Comparison of ENCODE assay signal across 17 cellular contexts in genomic region chr2:88188741-88189140, GRCh38. TPM values are rescaled to one million over a fixed set of nuclear protein-coding genes. Genes with fewer than 3 reads are reported as not detected.
DNase-seq lines count a peak whose midpoint lies in the region; ATAC-seq and TF ChIP-seq lines count a peak whose summit lies in the region.
"Had no signal": no experiment of that assay in that cellular context is flagged by ENCODE, and none has a peak within 500 bp of the region (broad histone marks: within the 10 kb centered on the region; RNA-seq: fewer than 3 reads in every experiment).

No MANE protein-coding gene starts in this region.

- H3K9me2 ChIP-seq in HCT116 (ENCODE audit: insufficient read depth), result no peaks in the 10 kb centered on the region

- no peak overlapping the region for H2AFZ ChIP-seq in HCT116 (ENCODE audit: low read depth, low read length, poor library complexity, severe bottlenecking)

- H3K4me3 ChIP-seq in HCT116 (replicated peaks in 1 of 2; ENCODE audit: low read depth in 1 of 2, low read length in 2 of 2) (no peak overlapping the region), foreskin fibroblast (ENCODE audit: low read depth in 1 of 2, low read length in 2 of 2) (no peak overlapping the region)
- H3K4me3 ChIP-seq: BLaER1, Peyer's patch, stomach had no signal

- POLR2A ChIA-PET in HCT116 (lab: Charles Lee), result no interaction called here

- DNase-seq in AG20443 (ENCODE audit: low spot score) (peak; percentile 41), HCT116 (ENCODE audit: low read depth, low spot score) (no peak), astrocyte of the hippocampus (ENCODE audit: low read depth, low spot score) (peak; percentile 12), foreskin fibroblast (peak; percentile 11 to 47), COLO829 (ENCODE audit: low spot score) (no peak), DMS153 treated with DMSO at 0.1 percent for 48 hours (lab: John Stamatoyannopoulos, UW; ENCODE audit: unreplicated experiment) (no peak)
- no peak for DNase-seq in activated CD4-positive, CD25-positive, alpha-beta regulatory T cell treated with anti-CD3 and anti-CD28 coated beads, Interleukin-2, amount 50 U/mL, for 72 hours
- DNase-seq: activated CD4-positive, alpha-beta T cell treated with anti-CD3 and anti-CD28 coated beads, Interleukin-2, amount 50 U/mL, for 1 hour; activated naive CD4-positive, alpha-beta T cell treated with anti-CD3 and anti-CD28 coated beads, Interleukin-2, amount 50 U/mL, for 16 hours; left cardiac atrium; midbrain; NCI-H1694 treated with DMSO at 0.1 percent for 48 hours; NCI-H226; Peyer's patch; stimulated activated CD4-positive, alpha-beta T cell treated with anti-CD3 and anti-CD28 coated beads, Interleukin-2, amount 100 ng/mL, for 24 hours; stomach had no signal

- TF ChIP-seq POLR2A in HCT116 (IDR thresholded peaks at IDR 0.05; ENCODE audit: borderline replicate concordance, extremely low read depth, insufficient read depth, insufficient read length), result no peak

- TF ChIP-seq RAD21 in HCT116 (IDR thresholded peaks at IDR 0.05; ENCODE audit: low read depth), result no peak

- RAD21 ChIA-PET in HCT116 (lab: Charles Lee; ENCODE audit: low non-redundant PET in 1 of 2, low total read pairs in 2 of 2, uncharacterized antibody in 2 of 2, unreplicated experiment in 2 of 2), result no interaction called here

- no peaks in the 10 kb centered on the region for H3K36me3 ChIP-seq in HCT116 (ENCODE audit: control insufficient read depth in 1 of 2, insufficient read depth in 2 of 2, low read length in 2 of 2)
- H3K36me3 ChIP-seq: BLaER1 had no signal

- no TSS peak for BruUV-seq in HCT116 (replicated peaks; lab: Mats Ljungman, UMichigan)

- no peaks in the 10 kb centered on the region for H4K20me1 ChIP-seq in HCT116 (ENCODE audit: insufficient read depth)
- H4K20me1 ChIP-seq: BLaER1 had no signal

- 0 out of 2 replicates have a peak overlapping the region, but pooled peaks have one; percentile 8 for H3K4me2 ChIP-seq in HCT116 (ENCODE audit: low read length)
- H3K4me2 ChIP-seq: BLaER1 had no signal

- no peak for TF ChIP-seq CTCF in HCT116 (IDR thresholded peaks at IDR 0.05 in 2 of 3, conservative IDR thresholded peaks at IDR 0.05 in 1 of 3; ENCODE audit: borderline replicate concordance in 1 of 3, insufficient read depth in 1 of 3, low read depth in 2 of 3, low read length in 2 of 3)
- no peak for TF ChIP-seq CTCF in foreskin fibroblast (IDR thresholded peaks at IDR 0.05; ENCODE audit: low read depth, low read length)

- intact Hi-C loops in HCT116 (cut with micrococcal nuclease), result no loop called here

- no peak overlapping the region for H3K27ac ChIP-seq in HCT116 (ENCODE audit: low read depth, low read length)
- H3K27ac ChIP-seq: BLaER1, Peyer's patch, stomach had no signal

- no peak for ATAC-seq in HCT116

- no peaks in the 10 kb centered on the region for H3K9me3 ChIP-seq in HCT116 (ENCODE audit: control insufficient read depth in 1 of 2, insufficient read depth in 1 of 2, low read depth in 1 of 2, low read length in 2 of 2)
- H3K9me3 ChIP-seq: Peyer's patch had no signal

- no peaks in the 10 kb centered on the region for H3K27me3 ChIP-seq in HCT116 (ENCODE audit: insufficient read depth, low read length)
- H3K27me3 ChIP-seq: BLaER1, Peyer's patch had no signal

- H3K79me2 ChIP-seq in HCT116 (ENCODE audit: insufficient read depth, low read length), result no peaks in the 10 kb centered on the region

- CTCF ChIA-PET in HCT116 (lab: Charles Lee), result interaction anchor here (3.7 kb wide), 1 partner anchor 266 kb away, joined by 16 read pairs; no protein-coding TSS in a partner anchor

- no peak overlapping the region for H3K9ac ChIP-seq in HCT116 (ENCODE audit: low read length)
- H3K9ac ChIP-seq: BLaER1 had no signal

- H3K4me1 ChIP-seq in HCT116 (ENCODE audit: control insufficient read depth in 1 of 2, insufficient read depth in 2 of 2, low read length in 2 of 2), result peaks cover 0 to 7% of the 10 kb centered on the region in 2 experiments; a peak in 1 of 4 replicates
- H3K4me1 ChIP-seq: Peyer's patch, stomach had no signal

TF ChIP-seq in HCT116, 20 proteins besides CTCF, POLR2A, EP300 and RAD21:
- peak; percentile 54; the same call in 1 of the 2 replicates for TF ChIP-seq EGR1 (IDR thresholded peaks at IDR 0.05; ENCODE audit: low read depth)
- TF ChIP-seq SIN3A (IDR thresholded peaks at IDR 0.05; ENCODE audit: low read depth), result no peak
- no peak for TF ChIP-seq TCF7L2 (IDR thresholded peaks at IDR 0.05; ENCODE audit: borderline replicate concordance, extremely low read depth, insufficient read depth, insufficient read length)
- peak; percentile 54 for TF ChIP-seq SP1 (IDR thresholded peaks at IDR 0.05; ENCODE audit: low read depth)
- TF ChIP-seq ATF3 (IDR thresholded peaks at IDR 0.05), result no peak

RNA-seq across cellular contexts. Expression of gene THNSL2, which starts 18.6 kb away (rescaled TPM):
- total RNA-seq in HCT116 (2021; ENCODE audit: unreplicated experiment), result not detected
- polyA plus RNA-seq in HCT116 (2012), result not detected in 2 replicates

Comparison
In these comparisons a context has a peak if more than half of its experiments do, and no peak if none do; other contexts are left out.
1. DNase-seq: peak in AG20443 (single experiment), astrocyte of the hippocampus (single experiment) and foreskin fibroblast (2 of 2); none in HCT116 (single experiment), COLO829 (single experiment), DMS153 treated with DMSO at 0.1 percent for 48 hours (single experiment) and activated CD4-positive, CD25-positive, alpha-beta regulatory T cell treated with anti-CD3 and anti-CD28 coated beads, Interleukin-2, amount 50 U/mL, for 72 hours (single experiment).